ENCODE assay signal across 1 cellular context in genomic region chr15:31502541-31503229, GRCh38.
TF ChIP-seq lines count a peak whose summit lies in the region.

No MANE protein-coding gene starts in this region.

TF ChIP-seq in GM23338, 12 proteins besides CTCF, POLR2A, EP300 and RAD21:
- no peak for TF ChIP-seq REST (IDR thresholded peaks at IDR 0.05; ENCODE audit: unreplicated experiment)
- no peak for TF ChIP-seq STAT1 (IDR thresholded peaks at IDR 0.05; ENCODE audit: unreplicated experiment)
- TF ChIP-seq JUNB (IDR thresholded peaks at IDR 0.05; ENCODE audit: unreplicated experiment), result no peak
- TF ChIP-seq NANOG (IDR thresholded peaks at IDR 0.05; ENCODE audit: borderline replicate concordance), result no peak
- TF ChIP-seq EZH2 (IDR thresholded peaks at IDR 0.05; ENCODE audit: low read depth, unreplicated experiment), result no peak
- TF ChIP-seq ZNF114 (CRISPR knock-in tag; IDR thresholded peaks at IDR 0.05), result no peak
- TF ChIP-seq POLR2AphosphoS5 (IDR thresholded peaks at IDR 0.05; ENCODE audit: low read depth), result no peak
- TF ChIP-seq, protein P1, sequence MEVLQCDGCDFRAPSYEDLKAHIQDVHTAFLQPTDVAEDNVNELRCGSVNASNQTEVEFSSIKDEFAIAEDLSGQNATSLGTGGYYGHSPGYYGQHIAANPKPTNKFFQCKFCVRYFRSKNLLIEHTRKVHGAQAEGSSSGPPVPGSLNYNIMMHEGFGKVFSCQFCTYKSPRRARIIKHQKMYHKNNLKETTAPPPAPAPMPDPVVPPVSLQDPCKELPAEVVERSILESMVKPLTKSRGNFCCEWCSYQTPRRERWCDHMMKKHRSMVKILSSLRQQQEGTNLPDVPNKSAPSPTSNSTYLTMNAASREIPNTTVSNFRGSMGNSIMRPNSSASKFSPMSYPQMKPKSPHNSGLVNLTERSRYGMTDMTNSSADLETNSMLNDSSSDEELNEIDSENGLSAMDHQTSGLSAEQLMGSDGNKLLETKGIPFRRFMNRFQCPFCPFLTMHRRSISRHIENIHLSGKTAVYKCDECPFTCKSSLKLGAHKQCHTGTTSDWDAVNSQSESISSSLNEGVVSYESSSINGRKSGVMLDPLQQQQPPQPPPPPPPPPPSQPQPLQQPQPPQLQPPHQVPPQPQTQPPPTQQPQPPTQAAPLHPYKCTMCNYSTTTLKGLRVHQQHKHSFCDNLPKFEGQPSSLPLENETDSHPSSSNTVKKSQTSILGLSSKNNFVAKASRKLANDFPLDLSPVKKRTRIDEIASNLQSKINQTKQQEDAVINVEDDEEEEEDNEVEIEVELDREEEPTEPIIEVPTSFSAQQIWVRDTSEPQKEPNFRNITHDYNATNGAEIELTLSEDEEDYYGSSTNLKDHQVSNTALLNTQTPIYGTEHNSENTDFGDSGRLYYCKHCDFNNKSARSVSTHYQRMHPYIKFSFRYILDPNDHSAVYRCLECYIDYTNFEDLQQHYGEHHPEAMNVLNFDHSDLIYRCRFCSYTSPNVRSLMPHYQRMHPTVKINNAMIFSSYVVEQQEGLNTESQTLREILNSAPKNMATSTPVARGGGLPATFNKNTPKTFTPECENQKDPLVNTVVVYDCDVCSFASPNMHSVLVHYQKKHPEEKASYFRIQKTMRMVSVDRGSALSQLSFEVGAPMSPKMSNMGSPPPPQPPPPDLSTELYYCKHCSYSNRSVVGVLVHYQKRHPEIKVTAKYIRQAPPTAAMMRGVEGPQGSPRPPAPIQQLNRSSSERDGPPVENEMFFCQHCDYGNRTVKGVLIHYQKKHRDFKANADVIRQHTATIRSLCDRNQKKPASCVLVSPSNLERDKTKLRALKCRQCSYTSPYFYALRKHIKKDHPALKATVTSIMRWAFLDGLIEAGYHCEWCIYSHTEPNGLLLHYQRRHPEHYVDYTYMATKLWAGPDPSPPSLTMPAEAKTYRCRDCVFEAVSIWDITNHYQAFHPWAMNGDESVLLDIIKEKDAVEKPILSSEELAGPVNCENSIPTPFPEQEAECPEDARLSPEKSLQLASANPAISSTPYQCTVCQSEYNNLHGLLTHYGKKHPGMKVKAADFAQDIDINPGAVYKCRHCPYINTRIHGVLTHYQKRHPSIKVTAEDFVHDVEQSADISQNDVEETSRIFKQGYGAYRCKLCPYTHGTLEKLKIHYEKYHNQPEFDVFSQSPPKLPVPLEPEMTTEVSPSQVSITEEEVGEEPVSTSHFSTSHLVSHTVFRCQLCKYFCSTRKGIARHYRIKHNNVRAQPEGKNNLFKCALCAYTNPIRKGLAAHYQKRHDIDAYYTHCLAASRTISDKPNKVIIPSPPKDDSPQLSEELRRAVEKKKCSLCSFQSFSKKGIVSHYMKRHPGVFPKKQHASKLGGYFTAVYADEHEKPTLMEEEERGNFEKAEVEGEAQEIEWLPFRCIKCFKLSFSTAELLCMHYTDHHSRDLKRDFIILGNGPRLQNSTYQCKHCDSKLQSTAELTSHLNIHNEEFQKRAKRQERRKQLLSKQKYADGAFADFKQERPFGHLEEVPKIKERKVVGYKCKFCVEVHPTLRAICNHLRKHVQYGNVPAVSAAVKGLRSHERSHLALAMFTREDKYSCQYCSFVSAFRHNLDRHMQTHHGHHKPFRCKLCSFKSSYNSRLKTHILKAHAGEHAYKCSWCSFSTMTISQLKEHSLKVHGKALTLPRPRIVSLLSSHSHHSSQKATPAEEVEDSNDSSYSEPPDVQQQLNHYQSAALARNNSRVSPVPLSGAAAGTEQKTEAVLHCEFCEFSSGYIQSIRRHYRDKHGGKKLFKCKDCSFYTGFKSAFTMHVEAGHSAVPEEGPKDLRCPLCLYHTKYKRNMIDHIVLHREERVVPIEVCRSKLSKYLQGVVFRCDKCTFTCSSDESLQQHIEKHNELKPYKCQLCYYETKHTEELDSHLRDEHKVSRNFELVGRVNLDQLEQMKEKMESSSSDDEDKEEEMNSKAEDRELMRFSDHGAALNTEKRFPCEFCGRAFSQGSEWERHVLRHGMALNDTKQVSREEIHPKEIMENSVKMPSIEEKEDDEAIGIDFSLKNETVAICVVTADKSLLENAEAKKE (CRISPR knock-in tag; IDR thresholded peaks at IDR 0.05), result no peak
- TF ChIP-seq EZH2phosphoT487 (IDR thresholded peaks at IDR 0.05; ENCODE audit: unreplicated experiment), result no peak
- TF ChIP-seq CREB1 (CRISPR knock-in tag; IDR thresholded peaks at IDR 0.05; ENCODE audit: low read depth), result no peak
- TF ChIP-seq ETS1 (IDR thresholded peaks at IDR 0.05), result no peak
